ENCODE assay signal across 6 cellular contexts in genomic region chr3:40477671-40478070, GRCh38. TPM values are rescaled to one million over a fixed set of nuclear protein-coding genes. Genes with fewer than 3 reads are reported as not detected.
DNase-seq lines count a peak whose midpoint lies in the region; ATAC-seq and TF ChIP-seq lines count a peak whose summit lies in the region.

No MANE protein-coding gene starts in this region.

- no TSS peak for BruUV-seq in PC-3 (replicated peaks; lab: Mats Ljungman, UMichigan)

- H3K4me1 ChIP-seq in PC-3 (ENCODE audit: insufficient read depth, low read length) = peaks cover 5% of the 10 kb centered on the region; the same call in 1 of the 2 replicates
- peaks cover 19% of the 10 kb centered on the region for H3K4me1 ChIP-seq in left ventricle myocardium inferior
- H3K4me1 ChIP-seq in urinary bladder (ENCODE audit: insufficient read depth) = no peaks in the 10 kb centered on the region

- H3K27ac ChIP-seq in PC-3 (ENCODE audit: low read length) = no peak overlapping the region
- H3K27ac ChIP-seq in left ventricle myocardium inferior (replicated peaks) = peak overlapping the region; percentile 80
- H3K27ac ChIP-seq in urinary bladder (ENCODE audit: low read depth) = no peak overlapping the region

- H3K27me3 ChIP-seq in PC-3 (ENCODE audit: low read length) (no peaks in the 10 kb centered on the region), left ventricle myocardium inferior (ENCODE audit: low read depth) (no peaks in the 10 kb centered on the region)

- intact Hi-C loops in PC-3 (cut with micrococcal nuclease) = loop anchor here (1.0 to 2.0 kb wide), 3 partner anchors 25 to 48 kb away; no protein-coding TSS in a partner anchor
- intact Hi-C loops in left ventricle myocardium inferior (cut with micrococcal nuclease) = no loop called here

- TF ChIP-seq CTCF in PC-3 (conservative IDR thresholded peaks at IDR 0.05; ENCODE audit: low read depth, low read length) (no peak), left ventricle myocardium inferior (IDR thresholded peaks at IDR 0.05; ENCODE audit: borderline replicate concordance) (no peak)

- CTCF ChIA-PET in PC-3 (lab: Charles Lee) = no interaction called here

- peak; percentile 18 for ATAC-seq in PC-3

- no peaks in the 10 kb centered on the region for H4K20me1 ChIP-seq in PC-3 (ENCODE audit: low read length)

- peak overlapping the region; percentile 97 for H3K4me2 ChIP-seq in PC-3 (ENCODE audit: low read length)

- no peaks in the 10 kb centered on the region for H3K79me2 ChIP-seq in PC-3 (ENCODE audit: low read length)

- H3F3A ChIP-seq in PC-3 (ENCODE audit: low read length, unreplicated experiment) = no peaks in the 10 kb centered on the region

- H3K9ac ChIP-seq in PC-3 (ENCODE audit: low read length) = peak overlapping the region; percentile 85

- H3K4me3 ChIP-seq in PC-3 (ENCODE audit: low read length) (peak overlapping the region; percentile 82), left ventricle myocardium inferior (peak overlapping the region; percentile 88), urinary bladder (ENCODE audit: low read depth, low read length) (peak overlapping the region; percentile 92)

- peak overlapping the region; percentile 100 for H2AFZ ChIP-seq in PC-3 (ENCODE audit: low read length)

- DNase-seq in AG08395 (ENCODE audit: low spot score) (peak; percentile 20), PC-3 (peak; percentile 11), left ventricle myocardium inferior (no peak), DMS 273 (lab: John Stamatoyannopoulos, UW; ENCODE audit: unreplicated experiment) (no peak)
- no peak for DNase-seq in stimulated activated CD4-positive, alpha-beta T cell treated with anti-CD3 and anti-CD28 coated beads, Interleukin-12 subunit alpha, Interleukin-12 subunit beta, amount 100 ng/mL, for 4 hours

- POLR2A ChIA-PET in PC-3 (lab: Charles Lee; ENCODE audit: unreplicated experiment) = no interaction called here

- no peaks in the 10 kb centered on the region for H3K9me2 ChIP-seq in PC-3 (replicated peaks; ENCODE audit: low read length)

- H3K36me3 ChIP-seq in PC-3 (ENCODE audit: low read depth, low read length) (no peaks in the 10 kb centered on the region), left ventricle myocardium inferior (peaks cover 41% of the 10 kb centered on the region), urinary bladder (ENCODE audit: insufficient read depth) (peaks cover 7% of the 10 kb centered on the region)

- 55% methylated on average over 4 of the region's 4 CpGs for WGBS in urinary bladder

- H3K9me3 ChIP-seq in PC-3 (ENCODE audit: low read length) = no peaks in the 10 kb centered on the region
- H3K9me3 ChIP-seq in left ventricle myocardium inferior (replicated peaks) = no peaks in the 10 kb centered on the region

RNA-seq across cellular contexts. Expression of gene ZNF619, which starts 0.7 kb away (rescaled TPM):
- total RNA-seq in PC-3 (2014; rRNA removed) (3.5 and 6.0 TPM in 2 replicates), left ventricle myocardium inferior (3.6 TPM), urinary bladder (7.6 TPM)
- 2.8 TPM for polyA plus RNA-seq in urinary bladder

RNA-seq across cellular contexts. Expression of gene RPL14, which starts 20.5 kb away (rescaled TPM):
- total RNA-seq in PC-3 (2014; rRNA removed) (543 and 624 TPM in 2 replicates), left ventricle myocardium inferior (901 TPM), urinary bladder (300 TPM)
- 1,293 TPM for polyA plus RNA-seq in urinary bladder

RNA-seq across cellular contexts. Expression of gene ZNF620, which starts 28.2 kb away (rescaled TPM):
- total RNA-seq in PC-3 (2014; rRNA removed) (1.8 and 2.5 TPM in 2 replicates), left ventricle myocardium inferior (2.3 TPM), urinary bladder (5.3 TPM)
- 2.1 TPM for polyA plus RNA-seq in urinary bladder

RNA-seq across cellular contexts. Expression of gene ZNF621, which starts 47.1 kb away (rescaled TPM):
- 17.0 and 21.9 TPM in 2 replicates for total RNA-seq in PC-3 (2014; rRNA removed)
- total RNA-seq in left ventricle myocardium inferior = 10.2 TPM
- total RNA-seq in urinary bladder = 22.8 TPM
- polyA plus RNA-seq in urinary bladder = 10.9 TPM

Comparison
In these comparisons a context has a peak if more than half of its experiments do, and no peak if none do; other contexts are left out.
1. DNase-seq: peak in AG08395 (single experiment) and PC-3 (single experiment); none in left ventricle myocardium inferior (single experiment), DMS 273 (single experiment) and stimulated activated CD4-positive, alpha-beta T cell treated with anti-CD3 and anti-CD28 coated beads, Interleukin-12 subunit alpha, Interleukin-12 subunit beta, amount 100 ng/mL, for 4 hours (single experiment).
2. Peak in every context shown above with its lines, with median percentiles within 50 percentile points of each other: H3K4me3 ChIP-seq.